ENCODE assay signal across 6 cellular contexts in the genomic region with DNA sequence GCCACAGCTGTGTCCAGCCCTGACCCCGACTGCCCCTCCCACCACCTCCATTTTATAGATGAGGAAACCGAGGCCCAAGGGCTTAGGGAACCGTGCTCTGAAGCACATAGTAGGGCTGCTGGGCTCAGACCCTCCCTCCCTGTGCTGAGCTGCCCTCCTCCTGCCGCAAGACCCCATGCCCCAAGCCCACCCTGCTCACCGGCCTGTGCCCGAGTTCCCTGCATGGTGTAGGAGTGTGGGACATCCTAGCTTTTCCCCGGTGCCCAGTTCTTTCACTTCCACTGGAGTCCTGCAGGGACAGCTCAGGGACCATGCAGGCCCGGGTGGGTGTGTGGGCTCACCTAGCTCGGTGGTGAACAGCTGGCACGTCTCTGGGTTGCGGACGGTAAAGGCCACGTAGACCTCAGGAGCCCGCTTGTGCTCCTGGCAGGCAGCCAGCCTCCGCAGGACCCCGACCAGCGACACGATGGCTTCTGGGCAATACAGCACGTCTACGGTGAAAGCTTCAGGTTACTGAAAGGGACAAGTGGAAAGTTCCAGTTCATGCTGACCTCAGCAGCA. TPM values are rescaled to one million over a fixed set of nuclear protein-coding genes. Genes with fewer than 3 reads are reported as not detected.
"Had no signal": no experiment of that assay in that cellular context is flagged by ENCODE, and none has a peak within 500 bp of the region (broad histone marks: within the 10 kb centered on the region; RNA-seq: fewer than 3 reads in every experiment).

No MANE protein-coding gene starts in this region.

RNA-seq across cellular contexts. Expression of gene FAM90A1, which starts 6.6 kb away (rescaled TPM):
- total RNA-seq: LHCN-M2, MCF 10A, PC-3, Right ventricle myocardium superior, SJSA1 had no signal
- polyA plus RNA-seq: SK-N-SH had no signal
